Comparison of ENCODE assay signal across 5 cellular contexts in genomic region chr4:3545351-3545750, GRCh38. TPM values are rescaled to one million over a fixed set of nuclear protein-coding genes. Genes with fewer than 3 reads are reported as not detected.
DNase-seq lines count a peak whose midpoint lies in the region; ATAC-seq and TF ChIP-seq lines count a peak whose summit lies in the region.
"Not testable (repeated sequence)": the region's sequence is repeated elsewhere in the genome, so short reads cannot be mapped to it uniquely, and the experiment has no call there.

No MANE protein-coding gene starts in this region.

- H3K9me3 Mint-ChIP-seq in activated CD8-positive, alpha-beta memory T cell treated with anti-CD3 and anti-CD28 coated beads, Interleukin-2, amount 10 ng/mL, durations not matched to agents 7 days and 5 days (ENCODE audit: low read depth), result not testable (repeated sequence)

- not testable (repeated sequence) for H3K27ac Mint-ChIP-seq in activated CD8-positive, alpha-beta memory T cell treated with anti-CD3 and anti-CD28 coated beads, Interleukin-2, amount 10 ng/mL, durations not matched to agents 7 days and 5 days

- not testable (repeated sequence) for H3K36me3 Mint-ChIP-seq in activated CD8-positive, alpha-beta memory T cell treated with anti-CD3 and anti-CD28 coated beads, Interleukin-2, amount 10 ng/mL, durations not matched to agents 7 days and 5 days

- not testable (repeated sequence) for H3K4me1 ChIP-seq in upper lobe of right lung

- not testable (repeated sequence) for H3K36me3 ChIP-seq in upper lobe of right lung

- peak overlapping the region; percentile 36 for H3K27ac ChIP-seq in caudate nucleus (ENCODE audit: low read depth, low read length)
- not testable (repeated sequence) for H3K27ac ChIP-seq in upper lobe of right lung

- H3K4me1 Mint-ChIP-seq in activated CD8-positive, alpha-beta memory T cell treated with anti-CD3 and anti-CD28 coated beads, Interleukin-2, amount 10 ng/mL, durations not matched to agents 7 days and 5 days, result not testable (repeated sequence)

- not testable (repeated sequence) for H3K4me3 ChIP-seq in upper lobe of right lung

- not testable (repeated sequence) for TF ChIP-seq CTCF in upper lobe of right lung (IDR thresholded peaks at IDR 0.05)

- CTCF ChIA-PET in activated CD8-positive, alpha-beta memory T cell treated with anti-CD3 and anti-CD28 coated beads, Interleukin-2, amount 10 ng/mL, durations not matched to agents 7 days and 5 days (lab: Charles Lee), result not testable (repeated sequence)

- H3K27me3 ChIP-seq in upper lobe of right lung, result not testable (repeated sequence)

- ATAC-seq in activated CD8-positive, alpha-beta memory T cell treated with anti-CD3 and anti-CD28 coated beads, Interleukin-2, amount 10 ng/mL, durations not matched to agents 7 days and 5 days; Right ventricle myocardium inferior; left lobe of liver; upper lobe of right lung: not testable (repeated sequence)

- not testable (repeated sequence) for H3K4me3 Mint-ChIP-seq in activated CD8-positive, alpha-beta memory T cell treated with anti-CD3 and anti-CD28 coated beads, Interleukin-2, amount 10 ng/mL, durations not matched to agents 7 days and 5 days

- not testable (repeated sequence) for H3K27me3 Mint-ChIP-seq in activated CD8-positive, alpha-beta memory T cell treated with anti-CD3 and anti-CD28 coated beads, Interleukin-2, amount 10 ng/mL, durations not matched to agents 7 days and 5 days

- peak; percentile 22 for DNase-seq in activated CD8-positive, alpha-beta memory T cell treated with anti-CD3 and anti-CD28 coated beads, Interleukin-2, amount 10 ng/mL, durations not matched to agents 7 days and 5 days
- not testable (repeated sequence) for DNase-seq in caudate nucleus (lab: John Stamatoyannopoulos, UW)
- DNase-seq in Right ventricle myocardium inferior (ENCODE audit: missing footprints) (peak; percentile 30), left lobe of liver (ENCODE audit: low spot score) (peak; percentile 12), upper lobe of right lung (peak; percentile 52)

- H3K9me3 ChIP-seq in upper lobe of right lung, result not testable (repeated sequence)

- intact Hi-C loops in Right ventricle myocardium inferior (cut with DNase I); upper lobe of right lung (cut with DNase I): not testable (repeated sequence)

RNA-seq across cellular contexts. Expression of gene LRPAP1, which starts 13.1 kb away (rescaled TPM):
- 10 to 100 TPM; 77.2 to 87.6 TPM for total RNA-seq in activated CD8-positive, alpha-beta memory T cell treated with anti-CD3 and anti-CD28 coated beads, Interleukin-2, amount 10 ng/mL, durations not matched to agents 7 days and 5 days
- total RNA-seq in Right ventricle myocardium inferior (286 TPM), left lobe of liver (72.6 TPM), upper lobe of right lung (195 TPM)
